19 cellular contexts compared by ENCODE assay signal in the genomic region with DNA sequence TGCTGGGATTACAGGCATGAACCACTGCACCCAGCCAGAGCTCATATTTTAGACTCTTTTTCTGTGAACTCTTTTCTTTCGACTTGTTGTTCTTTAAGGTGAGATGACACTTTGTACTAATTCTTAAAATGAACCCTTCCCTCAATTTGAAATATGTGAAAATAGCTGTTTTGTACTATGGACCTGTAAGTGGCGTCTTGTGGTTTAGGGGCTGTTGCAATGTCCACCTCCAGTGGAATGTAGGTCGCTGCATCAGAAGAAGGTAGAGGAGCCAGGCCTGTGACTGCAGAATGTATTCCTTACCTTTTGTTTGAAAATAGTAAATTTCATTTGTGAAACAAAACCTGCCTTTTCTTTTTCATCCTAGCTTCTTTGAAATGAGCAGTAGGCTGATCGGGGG.
"Had no signal": no experiment of that assay in that cellular context is flagged by ENCODE, and none has a peak within 500 bp of the region (broad histone marks: within the 10 kb centered on the region; RNA-seq: fewer than 3 reads in every experiment).

No MANE protein-coding gene starts in this region.

- DNase-seq: activated CD4-positive, alpha-beta T cell treated with anti-CD3 and anti-CD28 coated beads, Interleukin-2, amount 50 U/mL, for 4 hours; activated effector memory CD4-positive, alpha-beta T cell treated with Interleukin-2 at 50 U/mL for 16 hours; activated naive CD4-positive, alpha-beta T cell treated with anti-CD3 and anti-CD28 coated beads, Interleukin-2, amount 10 ng/mL, durations not matched to agents 7 days and 5 days; activated T-cell treated with anti-CD3 and anti-CD28 coated beads, Interleukin-2, amount 50 U/mL, for 72 hours; amygdala; cerebellar nuclear complex; effector CD4-positive, alpha-beta T cell; left ventricle myocardium inferior; mammary epithelial cell; midbrain; retina; spleen; stimulated activated CD4-positive, alpha-beta T cell treated with anti-CD3 and anti-CD28 coated beads, Interleukin-4, amount 100 ng/mL, for 1 hour; stimulated activated naive CD4-positive, alpha-beta T cell; T-helper 1 cell had no signal

- FAIRE-seq: endometrium had no signal

- H3K9ac ChIP-seq: neural progenitor cell had no signal

- H3K36me3 ChIP-seq: left ventricle myocardium inferior, neural progenitor cell, thoracic aorta had no signal

- H3K27ac Mint-ChIP-seq: activated naive CD4-positive, alpha-beta T cell treated with anti-CD3 and anti-CD28 coated beads, Interleukin-2, amount 10 ng/mL, durations not matched to agents 7 days and 5 days; activated T-cell treated with anti-CD3 and anti-CD28 coated beads, Interleukin-2, amount 50 U/mL, for 72 hours; dendritic cell treated with granulocyte-macrophage colony-stimulating factor and Interleukin-4, amounts not matched to agents 40 ng/mL and 50 ng/mL, for 4 days had no signal

- H3K4me1 Mint-ChIP-seq: activated naive CD4-positive, alpha-beta T cell treated with anti-CD3 and anti-CD28 coated beads, Interleukin-2, amount 10 ng/mL, durations not matched to agents 7 days and 5 days had no signal

- H2AFZ ChIP-seq: neural progenitor cell had no signal

- ATAC-seq: activated T-cell treated with anti-CD3 and anti-CD28 coated beads, Interleukin-2, amount 50 U/mL, for 72 hours had no signal

- H3K36me3 Mint-ChIP-seq: activated naive CD4-positive, alpha-beta T cell treated with anti-CD3 and anti-CD28 coated beads, Interleukin-2, amount 10 ng/mL, durations not matched to agents 7 days and 5 days had no signal

- H3K9me3 Mint-ChIP-seq: activated naive CD4-positive, alpha-beta T cell treated with anti-CD3 and anti-CD28 coated beads, Interleukin-2, amount 10 ng/mL, durations not matched to agents 7 days and 5 days; dendritic cell treated with granulocyte-macrophage colony-stimulating factor and Interleukin-4, amounts not matched to agents 40 ng/mL and 50 ng/mL, for 4 days had no signal

- H3K27me3 Mint-ChIP-seq: activated naive CD4-positive, alpha-beta T cell treated with anti-CD3 and anti-CD28 coated beads, Interleukin-2, amount 10 ng/mL, durations not matched to agents 7 days and 5 days; dendritic cell treated with granulocyte-macrophage colony-stimulating factor and Interleukin-4, amounts not matched to agents 40 ng/mL and 50 ng/mL, for 4 days had no signal

- H3K27ac ChIP-seq: left ventricle myocardium inferior, neural progenitor cell, thoracic aorta had no signal

- H3K4me3 Mint-ChIP-seq: activated naive CD4-positive, alpha-beta T cell treated with anti-CD3 and anti-CD28 coated beads, Interleukin-2, amount 10 ng/mL, durations not matched to agents 7 days and 5 days; activated T-cell treated with anti-CD3 and anti-CD28 coated beads, Interleukin-2, amount 50 U/mL, for 72 hours; dendritic cell treated with granulocyte-macrophage colony-stimulating factor and Interleukin-4, amounts not matched to agents 40 ng/mL and 50 ng/mL, for 4 days; neural progenitor cell had no signal

- H3K9me3 ChIP-seq: left ventricle myocardium inferior, spleen, thoracic aorta had no signal

- H3K4me3 ChIP-seq: left ventricle myocardium inferior, neural progenitor cell, spleen, thoracic aorta had no signal

- H3K4me2 ChIP-seq: neural progenitor cell had no signal

- H3K27me3 ChIP-seq: neural progenitor cell, spleen had no signal
